Comparison of ENCODE assay signal across 20 cellular contexts in the genomic region with DNA sequence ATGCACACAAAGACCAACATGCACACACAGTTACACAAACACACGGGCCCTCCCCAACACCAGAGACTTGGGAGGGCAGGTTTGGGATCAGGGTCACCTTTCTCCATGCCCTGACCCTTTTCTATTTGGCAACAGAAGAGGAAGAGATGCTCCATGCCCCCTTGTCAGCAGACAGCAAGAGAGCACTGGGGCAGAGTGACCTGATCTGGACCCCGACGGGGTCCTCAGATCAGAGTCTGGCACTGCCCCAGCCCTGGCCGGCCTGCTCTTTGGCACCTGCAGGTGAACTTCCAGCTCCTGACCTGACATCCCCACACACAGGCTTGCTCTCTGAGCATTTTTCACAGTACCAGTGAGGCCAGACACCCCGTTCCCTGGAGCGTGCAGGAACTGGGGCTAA. TPM values are rescaled to one million over a fixed set of nuclear protein-coding genes. Genes with fewer than 3 reads are reported as not detected.
"Had no signal": no experiment of that assay in that cellular context is flagged by ENCODE, and none has a peak within 500 bp of the region (broad histone marks: within the 10 kb centered on the region; RNA-seq: fewer than 3 reads in every experiment).

No MANE protein-coding gene starts in this region.

- H3K27ac Mint-ChIP-seq: activated CD4-positive, alpha-beta T cell treated with anti-CD3 and anti-CD28 coated beads, Interleukin-2, amount 10 ng/mL, durations not matched to agents 24 days and 14 days; activated CD8-positive, alpha-beta T cell treated with anti-CD3 and anti-CD28 coated beads for 36 hours; activated T-helper 17 cell treated with anti-CD3 and anti-CD28 coated beads, Interleukin-2, amount 50 U/mL, for 72 hours; progenitor cell of endocrine pancreas; stimulated activated memory B cell treated with anti-CD40 and anti-IgM and Interleukin-4, amounts not matched to agents 10 μg/mL and 1 μg/mL and 100 μg/mL, for 72 hours; T-helper 2 cell treated with Interferon-gamma antibody and Interleukin-4, amounts not matched to agents 5 μg/mL and 100 μg/mL, for 36 hours had no signal

- H3K9me3 Mint-ChIP-seq: activated CD4-positive, alpha-beta T cell treated with anti-CD3 and anti-CD28 coated beads, Interleukin-2, amount 10 ng/mL, durations not matched to agents 24 days and 14 days; activated CD8-positive, alpha-beta T cell treated with anti-CD3 and anti-CD28 coated beads for 36 hours; activated T-helper 17 cell treated with anti-CD3 and anti-CD28 coated beads, Interleukin-2, amount 50 U/mL, for 72 hours; central memory CD8-positive, alpha-beta T cell; stimulated activated memory B cell treated with anti-CD40 and anti-IgM and Interleukin-4, amounts not matched to agents 10 μg/mL and 1 μg/mL and 100 μg/mL, for 72 hours; T-helper 2 cell treated with Interferon-gamma antibody and Interleukin-4, amounts not matched to agents 5 μg/mL and 100 μg/mL, for 36 hours had no signal

- H3K27me3 ChIP-seq: brain microvascular endothelial cell, gastroesophageal sphincter, right lobe of liver had no signal

- H3K27ac ChIP-seq: brain microvascular endothelial cell, right lobe of liver, SK-N-MC had no signal

- H3K9me3 ChIP-seq: gastroesophageal sphincter, right lobe of liver had no signal

- ATAC-seq: activated CD8-positive, alpha-beta T cell treated with anti-CD3 and anti-CD28 coated beads for 36 hours; activated T-helper 17 cell treated with anti-CD3 and anti-CD28 coated beads, Interleukin-2, amount 50 U/mL, for 72 hours; esophagus mucosa; left lobe of liver; stimulated activated memory B cell treated with anti-CD40 and anti-IgM and Interleukin-4, amounts not matched to agents 10 μg/mL and 1 μg/mL and 100 μg/mL, for 72 hours had no signal

- H3K4me3 Mint-ChIP-seq: activated CD4-positive, alpha-beta T cell treated with anti-CD3 and anti-CD28 coated beads, Interleukin-2, amount 10 ng/mL, durations not matched to agents 24 days and 14 days; activated CD8-positive, alpha-beta T cell treated with anti-CD3 and anti-CD28 coated beads for 36 hours; activated T-helper 17 cell treated with anti-CD3 and anti-CD28 coated beads, Interleukin-2, amount 50 U/mL, for 72 hours; central memory CD8-positive, alpha-beta T cell; stimulated activated memory B cell treated with anti-CD40 and anti-IgM and Interleukin-4, amounts not matched to agents 10 μg/mL and 1 μg/mL and 100 μg/mL, for 72 hours; T-helper 2 cell treated with Interferon-gamma antibody and Interleukin-4, amounts not matched to agents 5 μg/mL and 100 μg/mL, for 36 hours had no signal

- H3K4me2 ChIP-seq: smooth muscle cell had no signal

- H3K27me3 Mint-ChIP-seq: progenitor cell of endocrine pancreas had no signal

- H3K36me3 Mint-ChIP-seq: stimulated activated memory B cell treated with anti-CD40 and anti-IgM and Interleukin-4, amounts not matched to agents 10 μg/mL and 1 μg/mL and 100 μg/mL, for 72 hours had no signal

- H3K4me1 ChIP-seq: right lobe of liver had no signal

- H3K4me3 ChIP-seq: gastroesophageal sphincter, right lobe of liver, SK-N-MC, smooth muscle cell had no signal

- DNase-seq: activated CD4-positive, alpha-beta T cell treated with anti-CD3 and anti-CD28 coated beads, Interleukin-2, amount 10 ng/mL, durations not matched to agents 24 days and 14 days; activated CD4-positive, CD25-positive, alpha-beta regulatory T cell; activated CD8-positive, alpha-beta T cell treated with anti-CD3 and anti-CD28 coated beads for 36 hours; activated naive CD4-positive, alpha-beta T cell; activated T-cell treated with anti-CD3 and anti-CD28 coated beads, Interleukin-2, amount 50 U/mL, for 1 hour; anterior cingulate cortex; brain microvascular endothelial cell; effector CD4-positive, alpha-beta T cell; right lobe of liver; stimulated activated CD4-positive, alpha-beta T cell treated with anti-CD3 and anti-CD28 coated beads, Interleukin-4, amount 100 ng/mL, for 24 hours had no signal

RNA-seq across cellular contexts. Expression of a gene that starts 21.4 kb away (rescaled TPM):
- total RNA-seq: activated CD8-positive, alpha-beta T cell treated with anti-CD3 and anti-CD28 coated beads for 36 hours had no signal
